In genomic region chr15:60406513-60407124, GRCh38 we compare ENCODE assay signal across 1 cellular context.
TF ChIP-seq lines count a peak whose summit lies in the region.

No MANE protein-coding gene starts in this region.

TF ChIP-seq in SK-N-SH treated with all-trans-retinoic acid at 6 μM for 48 hours, 23 proteins besides CTCF, POLR2A, EP300 and RAD21 (continued from another document):
- TF ChIP-seq PATZ1 (CRISPR knock-in tag; IDR thresholded peaks at IDR 0.05; ENCODE audit: borderline replicate concordance) (no peak), TSHZ2 (CRISPR knock-in tag; IDR thresholded peaks at IDR 0.05) (no peak)
